In genomic region chr6:66897576-66897975, GRCh38 we compare ENCODE assay signal across 13 cellular contexts.
DNase-seq lines count a peak whose midpoint lies in the region; ATAC-seq and TF ChIP-seq lines count a peak whose summit lies in the region.
"Had no signal": no experiment of that assay in that cellular context is flagged by ENCODE, and none has a peak within 500 bp of the region (broad histone marks: within the 10 kb centered on the region; RNA-seq: fewer than 3 reads in every experiment).

No MANE protein-coding gene starts in this region.

- DNase-seq in CMK (ENCODE audit: low read depth) (peak; percentile 26), HT1080 (ENCODE audit: low read depth) (peak; percentile 73), RWPE2 (ENCODE audit: low spot score) (peak; percentile 24), foreskin keratinocyte (peak; percentile 94), left lobe of liver (ENCODE audit: low spot score) (no peak)
- no peak for DNase-seq in effector memory CD8-positive, alpha-beta T cell
- DNase-seq in stimulated activated naive CD4-positive, alpha-beta T cell (lab: John Stamatoyannopoulos, UW), result no peak
- DNase-seq: activated CD4-positive, alpha-beta T cell treated with anti-CD3 and anti-CD28 coated beads for 36 hours; NCI-H2227 treated with DMSO at 0.1 percent for 48 hours had no signal

- no peaks in the 10 kb centered on the region for H3K4me1 Mint-ChIP-seq in effector memory CD8-positive, alpha-beta T cell (ENCODE audit: low read depth in 2 of 2)
- H3K4me1 Mint-ChIP-seq: activated CD4-positive, alpha-beta T cell treated with anti-CD3 and anti-CD28 coated beads for 36 hours; IgD-negative memory B cell had no signal

- no peaks in the 10 kb centered on the region for H3K36me3 Mint-ChIP-seq in effector memory CD8-positive, alpha-beta T cell (ENCODE audit: insufficient read depth)

- no peaks in the 10 kb centered on the region for H3K27me3 ChIP-seq in RWPE2 (ENCODE audit: insufficient read depth, poor library complexity, severe bottlenecking)
- H3K27me3 ChIP-seq in foreskin keratinocyte, result no peaks in the 10 kb centered on the region

- H3K27me3 Mint-ChIP-seq in effector memory CD8-positive, alpha-beta T cell, result no peaks in the 10 kb centered on the region
- H3K27me3 Mint-ChIP-seq: activated CD4-positive, alpha-beta T cell treated with anti-CD3 and anti-CD28 coated beads for 36 hours; IgD-negative memory B cell had no signal

- peaks cover 10 to 24% of the 10 kb centered on the region in 2 donors for H3K9me3 Mint-ChIP-seq in effector memory CD8-positive, alpha-beta T cell

- no peak for TF ChIP-seq CTCF in RWPE2 (IDR thresholded peaks at IDR 0.05; ENCODE audit: poor library complexity, severe bottlenecking)
- no peak for TF ChIP-seq CTCF in foreskin keratinocyte (conservative IDR thresholded peaks at IDR 0.05)

- H3K4me1 ChIP-seq in RWPE2 (ENCODE audit: insufficient read depth, poor library complexity, severe bottlenecking) (peaks cover 8% of the 10 kb centered on the region), foreskin keratinocyte (no peaks in the 10 kb centered on the region)

- no peak overlapping the region for H3K4me3 Mint-ChIP-seq in effector memory CD8-positive, alpha-beta T cell
- H3K4me3 Mint-ChIP-seq: activated CD4-positive, alpha-beta T cell treated with anti-CD3 and anti-CD28 coated beads for 36 hours; IgD-negative memory B cell had no signal

- H3K27ac Mint-ChIP-seq in effector memory CD8-positive, alpha-beta T cell, result no peak overlapping the region
- H3K27ac Mint-ChIP-seq: activated CD4-positive, alpha-beta T cell treated with anti-CD3 and anti-CD28 coated beads for 36 hours; IgD-negative memory B cell had no signal

- H3K27ac ChIP-seq in RWPE2 (ENCODE audit: poor library complexity, severe bottlenecking), result peak overlapping the region; percentile 42
- H3K27ac ChIP-seq in foreskin keratinocyte, result no peak overlapping the region
- H3K27ac ChIP-seq: thoracic aorta had no signal

- no peak overlapping the region for H3K4me3 ChIP-seq in RWPE2 (ENCODE audit: severe bottlenecking)
- H3K4me3 ChIP-seq: thoracic aorta had no signal

- H3K36me3 ChIP-seq in RWPE2 (ENCODE audit: low read depth), result no peaks in the 10 kb centered on the region
- H3K36me3 ChIP-seq: thoracic aorta had no signal

- ATAC-seq in RWPE2 (ENCODE audit: low read depth), result peak; percentile 33; the same call in 2 of the 3 replicates
- ATAC-seq in foreskin keratinocyte, result peak; percentile 73
- no peak for ATAC-seq in left lobe of liver
- ATAC-seq in effector memory CD8-positive, alpha-beta T cell (replicated peaks), result no peak
- no peak for ATAC-seq in HG03039 (IDR thresholded peaks at IDR 0.05; ENCODE audit: unreplicated experiment)
- ATAC-seq: activated CD4-positive, alpha-beta T cell treated with anti-CD3 and anti-CD28 coated beads for 36 hours; SK-N-SH treated with all-trans-retinoic acid at 6 μM for 48 hours had no signal

- H3K9me3 ChIP-seq in RWPE2 (ENCODE audit: severe bottlenecking), result peaks cover 3% of the 10 kb centered on the region
- H3K9me3 ChIP-seq: thoracic aorta had no signal

Comparison
In these comparisons a context has a peak if more than half of its experiments do, and no peak if none do; other contexts are left out.
1. DNase-seq: peak in CMK (single experiment), HT1080 (single experiment), RWPE2 (single experiment) and foreskin keratinocyte (2 of 2); none in left lobe of liver (single experiment), effector memory CD8-positive, alpha-beta T cell (0 of 3) and stimulated activated naive CD4-positive, alpha-beta T cell (0 of 6).
2. ATAC-seq: peak in RWPE2 (single experiment) and foreskin keratinocyte (single experiment); none in left lobe of liver (single experiment), effector memory CD8-positive, alpha-beta T cell (single experiment) and HG03039 (single experiment).